Comparison of ENCODE assay signal across 8 cellular contexts in the genomic region with DNA sequence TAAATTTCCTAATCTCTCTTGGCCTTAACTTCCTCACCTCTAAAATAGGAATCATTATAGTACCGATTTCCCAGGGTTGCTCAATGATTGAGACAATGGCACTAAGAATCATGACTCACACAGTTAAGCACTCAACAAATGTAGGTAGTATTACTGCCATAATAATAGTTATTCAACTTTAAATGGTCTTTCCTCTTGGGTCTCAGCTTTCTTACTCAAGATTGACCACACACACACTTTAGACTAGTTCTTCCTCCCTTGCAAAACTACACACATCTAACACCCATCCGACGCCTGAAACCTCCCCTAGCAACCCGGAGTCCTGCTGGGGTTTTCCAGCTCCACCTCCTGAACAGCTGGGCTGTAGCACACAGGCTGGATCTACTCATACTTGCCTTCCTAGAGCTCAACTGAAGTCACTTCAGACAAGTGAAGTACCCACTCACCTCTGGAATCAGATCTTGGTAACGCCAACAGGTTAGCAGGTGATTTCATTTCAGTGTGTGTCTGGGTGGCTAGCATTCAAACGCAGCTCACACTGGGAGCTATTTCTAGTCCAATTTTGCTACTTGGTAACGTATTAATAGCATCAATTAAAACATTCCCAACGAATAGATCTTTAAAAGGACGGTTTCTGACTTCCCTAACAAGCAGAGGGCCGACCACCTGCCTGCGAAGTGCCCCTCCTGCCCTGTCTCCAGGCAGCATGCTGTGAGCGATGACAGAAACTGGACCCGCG. TPM values are rescaled to one million over a fixed set of nuclear protein-coding genes. Genes with fewer than 3 reads are reported as not detected.
A peak's percentile ranks its signal among the peaks of the same experiment; 100 is the strongest.
DNase-seq lines count a peak whose midpoint lies in the region; ATAC-seq and TF ChIP-seq lines count a peak whose summit lies in the region.

No MANE protein-coding gene starts in this region.

- in situ Hi-C loops in transverse colon (cut with MboI; ENCODE audit: low pct_ligation_motif_present in 1 of 4, low pct_unique_long_range_greater_than_20kb in 1 of 4, low sequenced_read_pairs in 3 of 4): no loop called here

- ATAC-seq in GM18907 (IDR thresholded peaks at IDR 0.05; ENCODE audit: unreplicated experiment) (peak; percentile 60), HG03108 (IDR thresholded peaks at IDR 0.05; ENCODE audit: unreplicated experiment) (peak; percentile 27)

- no peak for TF ChIP-seq EP300 in transverse colon (IDR thresholded peaks at IDR 0.05; ENCODE audit: low read depth)

- TF ChIP-seq POLR2A in esophagus squamous epithelium (IDR thresholded peaks at IDR 0.05) (peak in 1 of 4 donors; percentile 7), transverse colon (IDR thresholded peaks at IDR 0.05) (peak; percentile 48)

- H3K27me3 ChIP-seq in BLaER1 treated with 17β-estradiol and CSF1 and Interleukin-3, amounts not matched to agents 10 nM and 100 nM: no peaks in the 10 kb centered on the region
- peaks cover 0 to 7% (median 0%) of the 10 kb centered on the region in 4 donors for H3K27me3 ChIP-seq in esophagus squamous epithelium
- no peaks in the 10 kb centered on the region for H3K27me3 ChIP-seq in transverse colon

- DNase-seq in NCI-H510A treated with DMSO at 0.1 percent for 48 hours (lab: John Stamatoyannopoulos, UW) (peak; percentile 92), esophagus squamous epithelium (lab: John Stamatoyannopoulos, UW) (no peak), non-pigmented ciliary epithelial cell (ENCODE audit: low read depth) (peak; percentile 79), transverse colon (peak; percentile 53)
- DNase-seq in activated CD8-positive, alpha-beta memory T cell treated with anti-CD3 and anti-CD28 coated beads for 48 hours (ENCODE audit: low read depth in 2 of 3, low spot score in 2 of 3): peak; percentile 12 to 32 (median 18)

- peak overlapping the region; percentile 81 to 99 (median 98) for H3K4me3 ChIP-seq in BLaER1 treated with 17β-estradiol and CSF1 and Interleukin-3, amounts not matched to agents 10 nM and 100 nM
- H3K4me3 ChIP-seq in esophagus squamous epithelium: peak overlapping the region; percentile 69 to 99 (median 93)
- peak overlapping the region; percentile 24 to 98 (median 88) for H3K4me3 ChIP-seq in transverse colon

- H3K27ac ChIP-seq in BLaER1 treated with 17β-estradiol and CSF1 and Interleukin-3, amounts not matched to agents 10 nM and 100 nM: peak overlapping the region; percentile 49 to 98 (median 94); a peak in 21 of 22 replicates
- peak overlapping the region; percentile 85 to 94 (median 91) for H3K27ac ChIP-seq in esophagus squamous epithelium
- peak overlapping the region; percentile 88 to 96 (median 92) for H3K27ac ChIP-seq in transverse colon

- peak overlapping the region; percentile 80 to 94 (median 88) for H3K4me2 ChIP-seq in BLaER1 treated with 17β-estradiol and CSF1 and Interleukin-3, amounts not matched to agents 10 nM and 100 nM

- H4K20me1 ChIP-seq in BLaER1 treated with 17β-estradiol and CSF1 and Interleukin-3, amounts not matched to agents 10 nM and 100 nM: peaks cover 0 to 59% (median 42%) of the 10 kb centered on the region in 11 experiments; a peak in 14 of 22 replicates

- H3K9me3 ChIP-seq in BLaER1 treated with 17β-estradiol and CSF1 and Interleukin-3, amounts not matched to agents 10 nM and 100 nM (replicated peaks in 1 of 11): peaks cover 0 to 5% (median 0%) of the 10 kb centered on the region in 11 experiments; a peak in 4 of 22 replicates
- H3K9me3 ChIP-seq in esophagus squamous epithelium (no peaks in the 10 kb centered on the region), transverse colon (no peaks in the 10 kb centered on the region)

- H3K36me3 ChIP-seq in BLaER1 treated with 17β-estradiol and CSF1 and Interleukin-3, amounts not matched to agents 10 nM and 100 nM: peaks cover 0 to 29% (median 8%) of the 10 kb centered on the region in 11 experiments; a peak in 11 of 22 replicates
- H3K36me3 ChIP-seq in esophagus squamous epithelium (no peaks in the 10 kb centered on the region), transverse colon (no peaks in the 10 kb centered on the region)

- 1 to 3% methylated on average over 8 to 9 of the region's 14 CpGs for WGBS in esophagus squamous epithelium, 2 donors
- 1 to 11% methylated on average over 3 to 14 of the region's 14 CpGs for WGBS in transverse colon (ENCODE audit: low coverage in 1 of 2), 2 donors

- intact Hi-C loops in esophagus squamous epithelium (cut with DNase I): no loop called here
- intact Hi-C loops in transverse colon (cut with DNase I; ENCODE audit: low total_unique reads): no loop called here

- H3K4me1 ChIP-seq in BLaER1 treated with 17β-estradiol and CSF1 and Interleukin-3, amounts not matched to agents 10 nM and 100 nM: peaks cover 62 to 78% (median 66%) of the 10 kb centered on the region in 10 experiments
- peaks cover 0 to 63% (median 18%) of the 10 kb centered on the region in 3 donors for H3K4me1 ChIP-seq in esophagus squamous epithelium
- H3K4me1 ChIP-seq in transverse colon: peaks cover 3 to 21% (median 12%) of the 10 kb centered on the region in 4 donors

- H3K9ac ChIP-seq in BLaER1 treated with 17β-estradiol and CSF1 and Interleukin-3, amounts not matched to agents 10 nM and 100 nM: peak overlapping the region; percentile 83 to 99 (median 95)

- TF ChIP-seq CTCF in esophagus squamous epithelium (IDR thresholded peaks at IDR 0.05) (no peak), transverse colon (IDR thresholded peaks at IDR 0.05) (no peak)

RNA-seq across cellular contexts. Expression of a gene that starts 1.2 kb away (rescaled TPM):
- total RNA-seq in esophagus squamous epithelium: 10 to 100 TPM; 23.5 to 40.4 (median 33.1) TPM
- 10 to 100 TPM; 37.0 to 86.6 (median 62.5) TPM for total RNA-seq in transverse colon
